27 cellular contexts compared by ENCODE assay signal in genomic region chr19:53649746-53650593, GRCh38. TPM values are rescaled to one million over a fixed set of nuclear protein-coding genes. Genes with fewer than 3 reads are reported as not detected.
"Had no signal": no experiment of that assay in that cellular context is flagged by ENCODE, and none has a peak within 500 bp of the region (broad histone marks: within the 10 kb centered on the region; RNA-seq: fewer than 3 reads in every experiment).

No MANE protein-coding gene starts in this region.

- H3K9ac ChIP-seq: KMS-11 had no signal

- DNase-seq: activated CD4-positive, alpha-beta T cell treated with anti-CD3 and anti-CD28 coated beads for 4 hours; activated CD8-positive, alpha-beta memory T cell treated with anti-CD3 and anti-CD28 coated beads, Interleukin-2, amount 10 ng/mL, durations not matched to agents 7 days and 5 days; activated CD8-positive, alpha-beta T cell treated with anti-CD3 and anti-CD28 coated beads, Interleukin-2, amount 10 ng/mL, durations not matched to agents 7 days and 5 days; activated effector memory CD4-positive, alpha-beta T cell treated with Interleukin-2 at 50 U/mL for 16 hours; activated naive CD4-positive, alpha-beta T cell; activated naive CD8-positive, alpha-beta T cell treated with anti-CD3 and anti-CD28 coated beads, Interleukin-2, amount 50 U/mL, for 24 hours; activated T-cell treated with anti-CD3 and anti-CD28 coated beads, Interleukin-2, amount 50 U/mL, for 24 hours; amniotic stem cell; body of pancreas; MV-4-11; NCI-H1105 treated with DMSO at 0.1 percent for 48 hours; NCI-H1436 treated with DMSO at 0.1 percent for 48 hours; NCI-H187; NCI-H2081; NCI-H446; NCI-H524; PC-9; SIG-M5; T-cell; WERI-Rb-1 had no signal

- H3K27me3 ChIP-seq: ascending aorta, body of pancreas had no signal

- H3K4me2 ChIP-seq: KMS-11, PC-9 had no signal

- H2AFZ ChIP-seq: PC-9 had no signal

- H3K4me3 ChIP-seq: ascending aorta, body of pancreas, PC-9 had no signal

- H3K4me1 ChIP-seq: ascending aorta, body of pancreas had no signal

- H3K27ac ChIP-seq: ascending aorta, body of pancreas, KMS-11, PC-9, WERI-Rb-1 had no signal

- H3K36me3 ChIP-seq: ascending aorta, WERI-Rb-1 had no signal

- ATAC-seq: activated CD4-positive, CD25-positive, alpha-beta regulatory T cell treated with anti-CD3 and anti-CD28 coated beads, Interleukin-2, amount 50 U/mL, for 24 hours; activated CD8-positive, alpha-beta memory T cell treated with anti-CD3 and anti-CD28 coated beads, Interleukin-2, amount 10 ng/mL, durations not matched to agents 7 days and 5 days; activated CD8-positive, alpha-beta T cell treated with anti-CD3 and anti-CD28 coated beads, Interleukin-2, amount 10 ng/mL, durations not matched to agents 7 days and 5 days; activated naive CD4-positive, alpha-beta T cell treated with anti-CD3 and anti-CD28 coated beads, Interleukin-2, amount 50 U/mL, for 72 hours; activated naive CD8-positive, alpha-beta T cell treated with anti-CD3 and anti-CD28 coated beads, Interleukin-2, amount 50 U/mL, for 24 hours; body of pancreas; T-cell had no signal

RNA-seq across cellular contexts. Expression of gene DPRX, which starts 18.2 kb away (rescaled TPM):
- total RNA-seq: activated CD8-positive, alpha-beta memory T cell treated with anti-CD3 and anti-CD28 coated beads, Interleukin-2, amount 10 ng/mL, durations not matched to agents 7 days and 5 days; activated CD8-positive, alpha-beta T cell treated with anti-CD3 and anti-CD28 coated beads, Interleukin-2, amount 10 ng/mL, durations not matched to agents 7 days and 5 days; activated naive CD4-positive, alpha-beta T cell treated with anti-CD3 and anti-CD28 coated beads, Interleukin-2, amount 50 U/mL, for 72 hours; activated T-helper 1 cell treated with anti-CD3 and anti-CD28 coated beads, Interleukin-12 subunit alpha, Interleukin-12 subunit beta, Interleukin-2, Interleukin-4 antibody, amounts not matched to agents 30 ng/mL and 10 ng/mL and 1 ng/mL, durations not matched to agents 14 hours and 24 hours and 36 hours; ascending aorta; body of pancreas; MCF 10A; PC-9; T-cell; T-helper 2 cell treated with Interferon-gamma antibody and Interleukin-4, amounts not matched to agents 100 ng/mL and 5 ng/mL, for 36 hours had no signal
